Comparison of ENCODE assay signal across 31 cellular contexts in the genomic region with DNA sequence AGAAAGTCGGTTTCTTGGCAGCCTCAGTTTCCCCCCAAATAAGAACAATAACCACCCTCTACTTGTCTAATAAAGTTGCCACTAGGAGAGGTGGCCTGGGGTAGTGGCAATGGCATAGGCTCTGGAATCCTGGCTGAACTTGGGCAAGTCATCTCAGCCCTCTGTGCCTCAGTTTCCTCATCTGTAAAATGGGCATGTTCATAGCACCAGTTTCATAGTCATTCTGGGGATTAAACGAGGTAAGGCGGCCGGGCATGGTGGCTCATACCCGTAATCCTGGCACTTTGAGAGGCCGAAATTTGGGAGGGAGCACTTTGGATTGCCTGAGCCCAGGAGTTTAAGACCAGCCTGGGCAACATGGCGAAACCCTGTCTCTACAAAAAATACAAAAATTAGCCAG.
DNase-seq lines count a peak whose midpoint lies in the region; ATAC-seq, FAIRE-seq and TF ChIP-seq lines count a peak whose summit lies in the region.
"Had no signal": no experiment of that assay in that cellular context is flagged by ENCODE, and none has a peak within 500 bp of the region (broad histone marks: within the 10 kb centered on the region; RNA-seq: fewer than 3 reads in every experiment).

No MANE protein-coding gene starts in this region.

- H3K27me3 ChIP-seq in HepG2 (ENCODE audit: control insufficient read depth in 1 of 2, insufficient read depth in 2 of 2, low read length in 2 of 2): peaks cover 2 to 42% of the 10 kb centered on the region in 2 experiments; a peak in 2 of 5 replicates
- no peaks in the 10 kb centered on the region for H3K27me3 ChIP-seq in right lobe of liver
- H3K27me3 ChIP-seq in K562 (ENCODE audit: control insufficient read depth in 2 of 2, insufficient read depth in 2 of 2, low read length in 2 of 2): peaks cover 0 to 6% of the 10 kb centered on the region in 2 experiments; a peak in 3 of 5 replicates
- H3K27me3 ChIP-seq: BE2C; BLaER1; BLaER1 treated with 17β-estradiol and CSF1 and Interleukin-3, amounts not matched to agents 10 nM and 100 nM had no signal

- TF ChIP-seq EP300 in HepG2 (IDR thresholded peaks at IDR 0.05; ENCODE audit: low read depth in 2 of 2, low read length in 2 of 2) (no peak), HepG2 (CRISPR knock-in tag; IDR thresholded peaks at IDR 0.05; ENCODE audit: borderline replicate concordance) (no peak), K562 (IDR thresholded peaks at IDR 0.05; ENCODE audit: low read length) (no peak)

- H3K36me3 ChIP-seq in HepG2 (replicated peaks in 1 of 2; ENCODE audit: control insufficient read depth in 1 of 2, insufficient read depth in 2 of 2, low read length in 2 of 2): no peaks in the 10 kb centered on the region
- H3K36me3 ChIP-seq in right lobe of liver: no peaks in the 10 kb centered on the region
- H3K36me3 ChIP-seq in K562 (ENCODE audit: control insufficient read depth, insufficient read depth, low read length): no peaks in the 10 kb centered on the region
- H3K36me3 ChIP-seq: BE2C; BLaER1; BLaER1 treated with 17β-estradiol and CSF1 and Interleukin-3, amounts not matched to agents 10 nM and 100 nM had no signal

- POLR2A ChIA-PET in HepG2 (lab: Yijun Ruan, JAX) (no interaction called here), K562 (lab: Yijun Ruan, JAX) (no interaction called here)

- in situ Hi-C loops in HepG2 (cut with HindIII; ENCODE audit: extremely low pct_ligation_motif_present, low pct_unique_long_range_greater_than_20kb): no loop called here
- in situ Hi-C loops in K562 (cut with MboI): no loop called here

- TF ChIP-seq CTCF in HepG2 (CRISPR knock-in tag; IDR thresholded peaks at IDR 0.05) (no peak), right lobe of liver (IDR thresholded peaks at IDR 0.05) (no peak), K562 (IDR thresholded peaks at IDR 0.05 in 2 of 3, conservative IDR thresholded peaks at IDR 0.05 in 1 of 3; ENCODE audit: insufficient read depth in 2 of 3, low read depth in 1 of 3, low read length in 3 of 3) (no peak)

- no peaks in the 10 kb centered on the region for H3K9me1 ChIP-seq in K562 (ENCODE audit: control insufficient read depth, insufficient read depth, low read length)

- FAIRE-seq in HepG2 (lab: Jason Lieb, UNC) (no peak), K562 (lab: Jason Lieb, UNC) (no peak)
- FAIRE-seq: A204.1, A549, D721Med had no signal

- H3K9me3 ChIP-seq in HepG2 (ENCODE audit: low read length) (no peaks in the 10 kb centered on the region), right lobe of liver (no peaks in the 10 kb centered on the region), K562 (replicated peaks; ENCODE audit: control insufficient read depth, insufficient read depth, low read depth, low read length) (no peaks in the 10 kb centered on the region)
- H3K9me3 ChIP-seq: A549, BE2C, BLaER1, Caco-2 had no signal

- H3K27ac ChIP-seq in HepG2 (ENCODE audit: extremely low read length, insufficient read depth, low read length): no peak overlapping the region
- H3K27ac ChIP-seq in right lobe of liver: no peak overlapping the region
- H3K27ac ChIP-seq in K562 (ENCODE audit: extremely low read depth, low read depth, low read length): no peak overlapping the region
- H3K27ac ChIP-seq: 22Rv1; A549; BLaER1; BLaER1 treated with 17β-estradiol and CSF1 and Interleukin-3, amounts not matched to agents 10 nM and 100 nM; C4-2B had no signal

- BruUV-seq in HepG2 (replicated peaks; lab: Mats Ljungman, UMichigan) (no TSS peak), K562 (replicated peaks; lab: Mats Ljungman, UMichigan) (no TSS peak)

- H3K4me2 ChIP-seq in HepG2 (ENCODE audit: low read depth, low read length) (no peak overlapping the region), K562 (ENCODE audit: insufficient read depth, low read length) (no peak overlapping the region)
- H3K4me2 ChIP-seq: A549; BLaER1; BLaER1 treated with 17β-estradiol and CSF1 and Interleukin-3, amounts not matched to agents 10 nM and 100 nM had no signal

- H2AFZ ChIP-seq in HepG2 (ENCODE audit: low read length) (no peak overlapping the region), K562 (ENCODE audit: low read depth, low read length) (no peak overlapping the region)

- CTCF ChIA-PET in HepG2 (lab: Yijun Ruan, JAX; ENCODE audit: low intra/inter-chr PET ratio, low total read pairs) (no interaction called here), K562 (lab: Yijun Ruan, JAX; ENCODE audit: low intra/inter-chr PET ratio) (no interaction called here)

- H3K4me3 ChIP-seq in HepG2 (replicated peaks in 1 of 3; ENCODE audit: insufficient read depth in 1 of 3, low read depth in 2 of 3, low read length in 3 of 3): no peak overlapping the region
- no peak overlapping the region for H3K4me3 ChIP-seq in right lobe of liver
- H3K4me3 ChIP-seq in K562: no peak overlapping the region
- H3K4me3 ChIP-seq: A549; BLaER1; BLaER1 treated with 17β-estradiol and CSF1 and Interleukin-3, amounts not matched to agents 10 nM and 100 nM had no signal

- H4K20me1 ChIP-seq in HepG2 (ENCODE audit: insufficient read depth, low read length): no peaks in the 10 kb centered on the region
- H4K20me1 ChIP-seq in K562 (replicated peaks; ENCODE audit: control insufficient read depth, insufficient read depth, low read length): no peaks in the 10 kb centered on the region; the same call in 1 of the 2 replicates
- H4K20me1 ChIP-seq: BLaER1; BLaER1 treated with 17β-estradiol and CSF1 and Interleukin-3, amounts not matched to agents 10 nM and 100 nM had no signal

- ATAC-seq in HepG2 (no peak), right lobe of liver (no peak), K562 (no peak)
- ATAC-seq: A549; CD8-positive, alpha-beta T cell had no signal

- intact Hi-C loops in HepG2 (cut with micrococcal nuclease; ENCODE audit: unreplicated experiment) (no loop called here), right lobe of liver (cut with DNase I) (no loop called here), K562 (cut with micrococcal nuclease) (no loop called here)

- no peaks in the 10 kb centered on the region for H3K4me1 ChIP-seq in HepG2 (ENCODE audit: insufficient read depth, low read length)
- H3K4me1 ChIP-seq in right lobe of liver: no peaks in the 10 kb centered on the region
- peaks cover 0 to 3% of the 10 kb centered on the region in 2 experiments; a peak in 2 of 5 replicates for H3K4me1 ChIP-seq in K562 (replicated peaks in 1 of 2; ENCODE audit: control insufficient read depth in 2 of 2, insufficient read depth in 2 of 2, low read length in 2 of 2)
- H3K4me1 ChIP-seq: A549, BE2C, BLaER1, Caco-2 had no signal

- no peaks in the 10 kb centered on the region for H3K79me2 ChIP-seq in HepG2 (ENCODE audit: insufficient read depth, low read length)
- no peaks in the 10 kb centered on the region for H3K79me2 ChIP-seq in K562 (ENCODE audit: control insufficient read depth, insufficient read depth, low read length)

- 9% methylated on average over 4 of the region's 7 CpGs for WGBS in HepG2 (ENCODE audit: low lambda C conversion rate)
- 63% methylated on average over 3 of the region's 7 CpGs for WGBS in right lobe of liver (ENCODE audit: insufficient coverage, low coverage, low lambda C conversion rate, missing lambda C conversion rate)
- WGBS in K562 (ENCODE audit: insufficient coverage, low coverage, missing lambda C conversion rate): 2% methylated on average over 6 of the region's 7 CpGs

- DNase-seq in HepG2 (ENCODE audit: low spot score) (no peak), right lobe of liver (no peak), K562 (ENCODE audit: extremely low read depth in 1 of 4, low spot score in 3 of 4) (no peak), NCI-H345 (lab: John Stamatoyannopoulos, UW) (no peak)
- DNase-seq: 8988T; ACHN; AML-193; BE2C; C1 segment of cervical spinal cord; Caco-2; Calu3; CD4-positive, alpha-beta memory T cell; CD4-positive, alpha-beta T cell; CD4-positive, CD25-positive, alpha-beta regulatory T cell; CD8-positive, alpha-beta memory T cell; CD8-positive, alpha-beta T cell; COR-L47; DMS 273 treated with DMSO at 0.1 percent for 48 hours; DMS153; DMS53; DMS79; DMS79 treated with DMSO at 0.1 percent for 48 hours; DND-41; EL had no signal

- TF ChIP-seq POLR2A in HepG2 (IDR thresholded peaks at IDR 0.05; ENCODE audit: insufficient read depth in 1 of 2, low read depth in 2 of 2, low read length in 2 of 2) (no peak), right lobe of liver (IDR thresholded peaks at IDR 0.05) (no peak), K562 (conservative IDR thresholded peaks at IDR 0.05) (no peak)

- H3K9ac ChIP-seq in HepG2 (ENCODE audit: insufficient read depth, low read depth, low read length): no peak overlapping the region
- no peak overlapping the region for H3K9ac ChIP-seq in K562 (ENCODE audit: insufficient read depth in 1 of 2, low read depth in 2 of 2, low read length in 2 of 2)
- H3K9ac ChIP-seq: BLaER1; BLaER1 treated with 17β-estradiol and CSF1 and Interleukin-3, amounts not matched to agents 10 nM and 100 nM had no signal

- TF ChIP-seq RAD21 in HepG2 (CRISPR knock-in tag; IDR thresholded peaks at IDR 0.05): no peak
- TF ChIP-seq RAD21 in K562 (CRISPR knock-in tag; conservative IDR thresholded peaks at IDR 0.05 in 1 of 2, IDR thresholded peaks at IDR 0.05 in 1 of 2): no peak

TF ChIP-seq in HepG2, 621 proteins besides CTCF, POLR2A, EP300 and RAD21:
- TF ChIP-seq ZNF644 (CRISPR knock-in tag; IDR thresholded peaks at IDR 0.05; ENCODE audit: low read depth) (no peak), ZNF629 (CRISPR knock-in tag; conservative IDR thresholded peaks at IDR 0.05) (peak; percentile 45; the same call in 1 of the 2 replicates), HMG20B (CRISPR knock-in tag; conservative IDR thresholded peaks at IDR 0.05) (no peak)
TF ChIP-seq in HepG2: peak in this region for 1.

TF ChIP-seq in K562, 482 proteins besides CTCF, POLR2A, EP300 and RAD21 (continues in another document):
- TF ChIP-seq STAT5B (CRISPR knock-in tag; IDR thresholded peaks at IDR 0.05): no peak
- no peak for TF ChIP-seq ZNF695 (CRISPR knock-in tag; IDR thresholded peaks at IDR 0.05)
- TF ChIP-seq ADNP (tag; IDR thresholded peaks at IDR 0.05): 0 out of 2 replicates have a peak, but pooled peaks have one; percentile 19
- TF ChIP-seq ZNF764 (CRISPR knock-in tag; IDR thresholded peaks at IDR 0.05; ENCODE audit: low read depth): no peak
- TF ChIP-seq BCOR (IDR thresholded peaks at IDR 0.05): peak; percentile 29; the same call in 1 of the 2 replicates
